In genomic region chrX:123277821-123278220, GRCh38 we compare ENCODE assay signal across 1 cellular context.
TF ChIP-seq lines count a peak whose summit lies in the region.

No MANE protein-coding gene starts in this region.

TF ChIP-seq in GM23338, 12 proteins besides CTCF, POLR2A, EP300 and RAD21 (continued from another document):
- TF ChIP-seq ZNF462 (CRISPR knock-in tag; IDR thresholded peaks at IDR 0.05) (no peak), ZNF114 (CRISPR knock-in tag; IDR thresholded peaks at IDR 0.05) (no peak), STAT1 (IDR thresholded peaks at IDR 0.05; ENCODE audit: unreplicated experiment) (no peak), ETS1 (IDR thresholded peaks at IDR 0.05) (no peak), ZNF331 (CRISPR knock-in tag; IDR thresholded peaks at IDR 0.05; ENCODE audit: low read depth) (no peak), NANOG (IDR thresholded peaks at IDR 0.05; ENCODE audit: borderline replicate concordance) (no peak), JUNB (IDR thresholded peaks at IDR 0.05; ENCODE audit: unreplicated experiment) (no peak), POLR2AphosphoS5 (IDR thresholded peaks at IDR 0.05; ENCODE audit: low read depth) (no peak)
TF ChIP-seq in GM23338: peak in this region for 0.
